1 cellular context compared by ENCODE assay signal in genomic region chr3:46109635-46110005, GRCh38.
TF ChIP-seq lines count a peak whose summit lies in the region.

No MANE protein-coding gene starts in this region.

TF ChIP-seq in HepG2, 621 proteins besides CTCF, POLR2A, EP300 and RAD21 (continued from another document):
- TF ChIP-seq KIAA2018 (CRISPR knock-in tag; IDR thresholded peaks at IDR 0.05; ENCODE audit: borderline replicate concordance) (no peak), FOSL1 (CRISPR knock-in tag; IDR thresholded peaks at IDR 0.05; ENCODE audit: borderline replicate concordance) (no peak), FOXO4 (CRISPR knock-in tag; conservative IDR thresholded peaks at IDR 0.05) (no peak), ZNF710 (CRISPR knock-in tag; IDR thresholded peaks at IDR 0.05; ENCODE audit: borderline replicate concordance) (no peak), ZBTB10 (CRISPR knock-in tag; IDR thresholded peaks at IDR 0.05; ENCODE audit: borderline replicate concordance) (no peak), MLLT10 (CRISPR knock-in tag; IDR thresholded peaks at IDR 0.05) (no peak), ZNF777 (CRISPR knock-in tag; IDR thresholded peaks at IDR 0.05) (no peak)
- TF ChIP-seq, protein P1, sequence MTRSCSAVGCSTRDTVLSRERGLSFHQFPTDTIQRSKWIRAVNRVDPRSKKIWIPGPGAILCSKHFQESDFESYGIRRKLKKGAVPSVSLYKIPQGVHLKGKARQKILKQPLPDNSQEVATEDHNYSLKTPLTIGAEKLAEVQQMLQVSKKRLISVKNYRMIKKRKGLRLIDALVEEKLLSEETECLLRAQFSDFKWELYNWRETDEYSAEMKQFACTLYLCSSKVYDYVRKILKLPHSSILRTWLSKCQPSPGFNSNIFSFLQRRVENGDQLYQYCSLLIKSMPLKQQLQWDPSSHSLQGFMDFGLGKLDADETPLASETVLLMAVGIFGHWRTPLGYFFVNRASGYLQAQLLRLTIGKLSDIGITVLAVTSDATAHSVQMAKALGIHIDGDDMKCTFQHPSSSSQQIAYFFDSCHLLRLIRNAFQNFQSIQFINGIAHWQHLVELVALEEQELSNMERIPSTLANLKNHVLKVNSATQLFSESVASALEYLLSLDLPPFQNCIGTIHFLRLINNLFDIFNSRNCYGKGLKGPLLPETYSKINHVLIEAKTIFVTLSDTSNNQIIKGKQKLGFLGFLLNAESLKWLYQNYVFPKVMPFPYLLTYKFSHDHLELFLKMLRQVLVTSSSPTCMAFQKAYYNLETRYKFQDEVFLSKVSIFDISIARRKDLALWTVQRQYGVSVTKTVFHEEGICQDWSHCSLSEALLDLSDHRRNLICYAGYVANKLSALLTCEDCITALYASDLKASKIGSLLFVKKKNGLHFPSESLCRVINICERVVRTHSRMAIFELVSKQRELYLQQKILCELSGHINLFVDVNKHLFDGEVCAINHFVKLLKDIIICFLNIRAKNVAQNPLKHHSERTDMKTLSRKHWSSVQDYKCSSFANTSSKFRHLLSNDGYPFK (CRISPR knock-in tag; IDR thresholded peaks at IDR 0.05; ENCODE audit: borderline replicate concordance): no peak
- TF ChIP-seq, protein P2, sequence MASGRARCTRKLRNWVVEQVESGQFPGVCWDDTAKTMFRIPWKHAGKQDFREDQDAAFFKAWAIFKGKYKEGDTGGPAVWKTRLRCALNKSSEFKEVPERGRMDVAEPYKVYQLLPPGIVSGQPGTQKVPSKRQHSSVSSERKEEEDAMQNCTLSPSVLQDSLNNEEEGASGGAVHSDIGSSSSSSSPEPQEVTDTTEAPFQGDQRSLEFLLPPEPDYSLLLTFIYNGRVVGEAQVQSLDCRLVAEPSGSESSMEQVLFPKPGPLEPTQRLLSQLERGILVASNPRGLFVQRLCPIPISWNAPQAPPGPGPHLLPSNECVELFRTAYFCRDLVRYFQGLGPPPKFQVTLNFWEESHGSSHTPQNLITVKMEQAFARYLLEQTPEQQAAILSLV (CRISPR knock-in tag; IDR thresholded peaks at IDR 0.05; ENCODE audit: borderline replicate concordance): no peak
